12 cellular contexts compared by ENCODE assay signal in the genomic region with DNA sequence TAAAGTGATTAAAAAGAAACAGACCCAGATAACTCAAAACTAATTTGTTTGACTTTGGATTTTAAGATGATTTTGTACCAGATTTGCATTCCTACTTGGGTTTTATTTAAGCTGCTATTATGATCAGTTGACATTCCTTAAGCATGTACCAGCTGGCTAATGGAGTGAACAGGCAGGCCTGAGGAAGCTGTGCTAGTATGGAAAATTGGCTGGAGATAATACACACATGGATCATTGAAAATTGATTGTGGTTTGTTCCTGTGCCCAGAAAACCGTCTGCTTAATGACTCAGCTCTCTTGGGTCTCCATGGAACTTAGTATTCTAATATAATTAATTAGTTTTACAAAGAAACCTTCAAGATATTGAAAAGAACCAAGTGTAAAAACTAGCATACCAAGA. TPM values are rescaled to one million over a fixed set of nuclear protein-coding genes. Genes with fewer than 3 reads are reported as not detected.
DNase-seq lines count a peak whose midpoint lies in the region; TF ChIP-seq lines count a peak whose summit lies in the region.
"Had no signal": no experiment of that assay in that cellular context is flagged by ENCODE, and none has a peak within 500 bp of the region (broad histone marks: within the 10 kb centered on the region; RNA-seq: fewer than 3 reads in every experiment).

No MANE protein-coding gene starts in this region.

- H3K36me3 ChIP-seq in BLaER1 (peaks cover 29% of the 10 kb centered on the region), esophagus muscularis mucosa (peaks cover 0 to 8% (median 3%) of the 10 kb centered on the region in 4 donors), Peyer's patch (peaks cover 0 to 12% (median 0%) of the 10 kb centered on the region in 3 donors)

- peaks cover 51% of the 10 kb centered on the region for H3K4me1 Mint-ChIP-seq in nephron

- peaks cover 64% of the 10 kb centered on the region for H4K20me1 ChIP-seq in BLaER1

- peak; percentile 57 for DNase-seq in NCI-H82 treated with DMSO at 0.1 percent for 48 hours (lab: John Stamatoyannopoulos, UW; ENCODE audit: unreplicated experiment)
- DNase-seq in esophagus muscularis mucosa (ENCODE audit: extremely low spot score) = no peak
- no peak for DNase-seq in GM19240 (ENCODE audit: insufficient read length, low spot score)
- DNase-seq in GM13976 (ENCODE audit: low spot score) = no peak
- DNase-seq in Peyer's patch = no peak
- no peak for DNase-seq in COLO668 (lab: John Stamatoyannopoulos, UW; ENCODE audit: unreplicated experiment)
- DNase-seq: DND-41, NCI-H1694 treated with DMSO at 0.1 percent for 48 hours had no signal

- H3K27ac ChIP-seq in BLaER1 (peak overlapping the region; percentile 46; the same call in 1 of the 2 replicates), esophagus muscularis mucosa (replicated peaks in 1 of 4) (peak overlapping the region; percentile 47 to 74 (median 60)), Peyer's patch (no peak overlapping the region)

- no peak overlapping the region for H3K4me3 ChIP-seq in BLaER1
- H3K4me3 ChIP-seq in esophagus muscularis mucosa = no peak overlapping the region
- no peak overlapping the region for H3K4me3 ChIP-seq in Peyer's patch
- H3K4me3 ChIP-seq: lung had no signal

- H3K27ac Mint-ChIP-seq in nephron = peak overlapping the region in 2 of 3 experiments; percentile 55 to 77
- H3K27ac Mint-ChIP-seq: activated naive CD4-positive, alpha-beta T cell treated with anti-CD3 and anti-CD28 coated beads, Interleukin-2, amount 50 U/mL, for 24 hours had no signal

- peaks cover 21% of the 10 kb centered on the region for H3K9me3 ChIP-seq in BLaER1
- no peaks in the 10 kb centered on the region for H3K9me3 ChIP-seq in esophagus muscularis mucosa
- no peaks in the 10 kb centered on the region for H3K9me3 ChIP-seq in Peyer's patch

- H3K4me3 Mint-ChIP-seq in nephron = peak overlapping the region in 1 of 3 experiments; percentile 1
- H3K4me3 Mint-ChIP-seq: activated naive CD4-positive, alpha-beta T cell treated with anti-CD3 and anti-CD28 coated beads, Interleukin-2, amount 50 U/mL, for 24 hours had no signal

- peaks cover 22% of the 10 kb centered on the region for H3K36me3 Mint-ChIP-seq in nephron (ENCODE audit: low read depth)

- H3K9ac ChIP-seq in BLaER1 = peak overlapping the region; percentile 17; the same call in 1 of the 2 replicates

- H3K4me2 ChIP-seq in BLaER1 = peak overlapping the region; percentile 61

- peaks cover 4% of the 10 kb centered on the region for H3K9me3 Mint-ChIP-seq in nephron
- H3K9me3 Mint-ChIP-seq: activated naive CD4-positive, alpha-beta T cell treated with anti-CD3 and anti-CD28 coated beads, Interleukin-2, amount 50 U/mL, for 24 hours had no signal

- TF ChIP-seq POLR2A in esophagus muscularis mucosa (IDR thresholded peaks at IDR 0.05; ENCODE audit: low read depth) (no peak), Peyer's patch (IDR thresholded peaks at IDR 0.05) (no peak)

- H3K4me1 ChIP-seq in BLaER1 (peaks cover 43% of the 10 kb centered on the region), esophagus muscularis mucosa (peaks cover 10 to 61% (median 61%) of the 10 kb centered on the region in 4 donors), Peyer's patch (peaks cover 0 to 16% (median 0%) of the 10 kb centered on the region in 4 donors)

- TF ChIP-seq CTCF in esophagus muscularis mucosa (IDR thresholded peaks at IDR 0.05) (no peak), nephron (IDR thresholded peaks at IDR 0.05; ENCODE audit: unreplicated experiment in 3 of 3) (no peak), GM13976 (IDR thresholded peaks at IDR 0.05; ENCODE audit: borderline replicate concordance, control extremely low read depth, extremely low read depth, insufficient read depth, missing control alignments) (no peak), Peyer's patch (IDR thresholded peaks at IDR 0.05) (no peak)

- H3K27me3 ChIP-seq in BLaER1 (no peaks in the 10 kb centered on the region), esophagus muscularis mucosa (no peaks in the 10 kb centered on the region), Peyer's patch (no peaks in the 10 kb centered on the region)

- intact Hi-C loops in esophagus muscularis mucosa (cut with DNase I) = no loop called here

- 14% methylated on average over 1 of the region's 1 CpG for WGBS in esophagus muscularis mucosa

- in situ Hi-C loops in GM13976 (cut with MboI; ENCODE audit: low sequenced_read_pairs, unreplicated experiment) = no loop called here

- no peak for TF ChIP-seq EP300 in esophagus muscularis mucosa (IDR thresholded peaks at IDR 0.05)

- no peaks in the 10 kb centered on the region for H3K27me3 Mint-ChIP-seq in nephron (ENCODE audit: low read depth)
- H3K27me3 Mint-ChIP-seq: activated naive CD4-positive, alpha-beta T cell treated with anti-CD3 and anti-CD28 coated beads, Interleukin-2, amount 50 U/mL, for 24 hours had no signal

RNA-seq across cellular contexts. Expression of gene POLR1D, which starts 22.6 kb away (rescaled TPM):
- total RNA-seq in esophagus muscularis mucosa (100 to 1,000 TPM; 110 to 148 (median 124) TPM), Peyer's patch (100 to 1,000 TPM in 1 of 4 donors, 10 to 100 TPM in 3; 83.3 to 104 (median 90.5) TPM)

RNA-seq across cellular contexts. Expression of gene LNX2, which starts 24.0 kb away (rescaled TPM):
- 10 to 100 TPM; 10.2 to 14.1 (median 12.8) TPM for total RNA-seq in esophagus muscularis mucosa
- 10 to 100 TPM; 12.4 to 39.6 (median 25.6) TPM for total RNA-seq in Peyer's patch

Comparison
In these comparisons a context has a peak if more than half of its experiments do, and no peak if none do; other contexts are left out.
1. H3K27ac ChIP-seq: peak in BLaER1 (single experiment) and esophagus muscularis mucosa (4 of 4); none in Peyer's patch (0 of 4).